ENCODE assay signal across 8 cellular contexts in the genomic region with DNA sequence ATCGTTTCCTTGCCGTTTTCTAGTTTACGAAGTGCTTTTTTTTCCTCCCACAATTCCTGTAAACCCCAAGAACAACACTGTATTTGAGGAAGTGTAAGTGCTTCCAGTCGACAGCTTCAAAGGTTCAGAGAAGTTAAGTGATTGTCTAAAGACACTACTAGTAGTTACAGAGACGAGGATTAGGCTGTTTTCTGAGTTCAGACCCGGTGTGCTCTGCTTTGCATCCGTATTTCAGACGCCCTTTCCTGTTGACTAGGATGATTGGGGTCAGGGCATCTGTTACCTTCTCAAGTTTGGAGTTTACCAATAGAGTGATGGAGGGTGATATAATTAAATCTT. TPM values are rescaled to one million over a fixed set of nuclear protein-coding genes. Genes with fewer than 3 reads are reported as not detected.
DNase-seq lines count a peak whose midpoint lies in the region; ATAC-seq, FAIRE-seq and TF ChIP-seq lines count a peak whose summit lies in the region.

No MANE protein-coding gene starts in this region.

- H2AFZ ChIP-seq in neuron (ENCODE audit: low read depth, low read length) = no peak overlapping the region

- no peak for TF ChIP-seq CTCF in CD4-positive, alpha-beta T cell (IDR thresholded peaks at IDR 0.05)

- H3K27me3 ChIP-seq in CD4-positive, alpha-beta T cell (ENCODE audit: control insufficient read depth, insufficient read depth, low read length) = no peaks in the 10 kb centered on the region
- no peaks in the 10 kb centered on the region for H3K27me3 ChIP-seq in effector memory CD4-positive, alpha-beta T cell (replicated peaks; ENCODE audit: control insufficient read depth, insufficient read depth, low read length, poor library complexity, severe bottlenecking)
- H3K27me3 ChIP-seq in neuron (ENCODE audit: insufficient read depth, low read length) = no peaks in the 10 kb centered on the region

- CTCF ChIA-PET in CD4-positive, alpha-beta T cell (lab: Charles Lee) = interaction anchor here (0.9 to 1.5 kb wide), 3 partner anchors 90 to 323 kb away, joined by 3 to 4 read pairs (median 3); a partner anchor contains a TSS

- H3K4me3 ChIP-seq in effector memory CD4-positive, alpha-beta T cell (ENCODE audit: insufficient read depth, low read depth, low read length, poor library complexity, severe bottlenecking) = peak overlapping the region; percentile 64
- H3K4me3 ChIP-seq in neuron (ENCODE audit: low read length) = peak overlapping the region; percentile 64

- FAIRE-seq in HTR-8/SVneo (lab: Jason Lieb, UNC) = no peak

- no peak for DNase-seq in CD4-positive, alpha-beta T cell
- peak; percentile 24 for DNase-seq in NCI-H69 (lab: John Stamatoyannopoulos, UW)
- DNase-seq in effector memory CD4-positive, alpha-beta T cell = no peak
- DNase-seq in HTR-8/SVneo (ENCODE audit: insufficient read length, low spot score) = no peak

- peak; percentile 44 for ATAC-seq in CD4-positive, alpha-beta T cell (ENCODE audit: poor library complexity)
- ATAC-seq in GM18909 (IDR thresholded peaks at IDR 0.05; ENCODE audit: poor library complexity, unreplicated experiment) = no peak
- no peak for ATAC-seq in GM18870 (IDR thresholded peaks at IDR 0.05; ENCODE audit: unreplicated experiment)
- ATAC-seq in HG03457 (IDR thresholded peaks at IDR 0.05; ENCODE audit: unreplicated experiment) = no peak

- peaks cover 29% of the 10 kb centered on the region for H3K4me1 Mint-ChIP-seq in CD4-positive, alpha-beta T cell (ENCODE audit: low read depth)

- peak overlapping the region; percentile 92 for H3K27ac ChIP-seq in CD4-positive, alpha-beta T cell (ENCODE audit: low read depth, low read length)
- peak overlapping the region; percentile 87 for H3K27ac ChIP-seq in effector memory CD4-positive, alpha-beta T cell (ENCODE audit: insufficient read depth, low read length, poor library complexity, severe bottlenecking)

- H3K27ac Mint-ChIP-seq in CD4-positive, alpha-beta T cell = peak overlapping the region; percentile 90

- no peaks in the 10 kb centered on the region for H3K9me3 Mint-ChIP-seq in CD4-positive, alpha-beta T cell

- intact Hi-C loops in CD4-positive, alpha-beta T cell (cut with DNase I, micrococcal nuclease) = loop anchor here (1.0 to 5.0 kb wide), 5 partner anchors 8 to 331 kb away; a partner anchor contains a TSS

- peak overlapping the region; percentile 96 for H3K4me3 Mint-ChIP-seq in CD4-positive, alpha-beta T cell

- POLR2A ChIA-PET in CD4-positive, alpha-beta T cell (lab: Charles Lee) = interaction anchor here (1.3 to 2.3 kb wide), 4 partner anchors 9 to 333 kb away, joined by 4 to 9 read pairs (median 6); a partner anchor contains a TSS

- no peaks in the 10 kb centered on the region for H3K27me3 Mint-ChIP-seq in CD4-positive, alpha-beta T cell

- H3K4me1 ChIP-seq in effector memory CD4-positive, alpha-beta T cell (ENCODE audit: control insufficient read depth, insufficient read depth, low read length, poor library complexity, severe bottlenecking) = peaks cover 9% of the 10 kb centered on the region
- peaks cover 9% of the 10 kb centered on the region for H3K4me1 ChIP-seq in neuron (ENCODE audit: insufficient read depth, low read length)

- H3K36me3 Mint-ChIP-seq in CD4-positive, alpha-beta T cell (ENCODE audit: low read depth) = peaks cover 46% of the 10 kb centered on the region

- H3K36me3 ChIP-seq in effector memory CD4-positive, alpha-beta T cell (ENCODE audit: control insufficient read depth, insufficient read depth, low read length) = peaks cover 37% of the 10 kb centered on the region
- H3K36me3 ChIP-seq in neuron (ENCODE audit: insufficient read depth, low read length) = peaks cover 29% of the 10 kb centered on the region

- no peaks in the 10 kb centered on the region for H3K9me3 ChIP-seq in CD4-positive, alpha-beta T cell (ENCODE audit: control insufficient read depth, low read length)
- no peaks in the 10 kb centered on the region for H3K9me3 ChIP-seq in effector memory CD4-positive, alpha-beta T cell (ENCODE audit: control insufficient read depth, low read length)
- H3K9me3 ChIP-seq in neuron (ENCODE audit: low read length) = no peaks in the 10 kb centered on the region

RNA-seq across cellular contexts. Expression of a gene that starts 0.4 kb away (rescaled TPM):
- total RNA-seq in CD4-positive, alpha-beta T cell = 10 to 100 TPM; 21.8 to 24.2 TPM

RNA-seq across cellular contexts. Expression of a gene that starts 8.3 kb away (rescaled TPM):
- 1 to 10 TPM; 5.6 to 7.3 TPM for total RNA-seq in CD4-positive, alpha-beta T cell

RNA-seq across cellular contexts. Expression of a gene that starts 9.9 kb away (rescaled TPM):
- total RNA-seq in CD4-positive, alpha-beta T cell = 10 to 100 TPM; 59.7 to 61.1 TPM

RNA-seq across cellular contexts. Expression of a gene that starts 54.0 kb away (rescaled TPM):
- total RNA-seq in CD4-positive, alpha-beta T cell = 10 to 100 TPM; 13.7 to 14.9 TPM

RNA-seq across cellular contexts. Expression of a gene that starts 54.4 kb away (rescaled TPM):
- 10 to 100 TPM; 30.0 to 30.5 TPM for total RNA-seq in CD4-positive, alpha-beta T cell
